In genomic region chr18:28032177-28032576, GRCh38 we compare ENCODE assay signal across 23 cellular contexts.
A peak's percentile ranks its signal among the peaks of the same experiment; 100 is the strongest.
DNase-seq lines count a peak whose midpoint lies in the region; ATAC-seq and TF ChIP-seq lines count a peak whose summit lies in the region.
"Had no signal": no experiment of that assay in that cellular context is flagged by ENCODE, and none has a peak within 500 bp of the region (broad histone marks: within the 10 kb centered on the region; RNA-seq: fewer than 3 reads in every experiment).

No MANE protein-coding gene starts in this region.

- peak overlapping the region; percentile 18; the same call in 1 of the 2 replicates for H3K4me3 ChIP-seq in PC-3 (ENCODE audit: low read length)

- H3K36me3 ChIP-seq in PC-3 (ENCODE audit: low read depth, low read length) = no peaks in the 10 kb centered on the region

- H3K9me2 ChIP-seq in PC-3 (replicated peaks; ENCODE audit: low read length) = no peaks in the 10 kb centered on the region
- H3K9me2 ChIP-seq: SK-N-SH had no signal

- H3K27me3 Mint-ChIP-seq in endothelial cell (ENCODE audit: unreplicated experiment) = peaks cover 1% of the 10 kb centered on the region

- POLR2A ChIA-PET in PC-3 (lab: Charles Lee; ENCODE audit: unreplicated experiment) = interaction anchor here (0.5 to 0.6 kb wide), 2 partner anchors 61 to 589 kb away, joined by 3 read pairs; no protein-coding TSS in a partner anchor

- no TSS peak for BruUV-seq in PC-3 (replicated peaks; lab: Mats Ljungman, UMichigan)

- no peaks in the 10 kb centered on the region for H3F3A ChIP-seq in PC-3 (ENCODE audit: low read length, unreplicated experiment)

- H3K27ac Mint-ChIP-seq in endothelial cell (ENCODE audit: unreplicated experiment) = peak overlapping the region; percentile 70
- H3K27ac Mint-ChIP-seq: CD8-positive, alpha-beta T cell had no signal

- ATAC-seq in PC-3 (peak; percentile 87), GM21786 (IDR thresholded peaks at IDR 0.05; ENCODE audit: unreplicated experiment) (no peak)
- ATAC-seq: CD8-positive, alpha-beta T cell had no signal

- H3K27me3 ChIP-seq in PC-3 (ENCODE audit: low read length) = no peaks in the 10 kb centered on the region

- H3K4me3 Mint-ChIP-seq in endothelial cell (ENCODE audit: unreplicated experiment) = no peak overlapping the region
- H3K4me3 Mint-ChIP-seq: CD8-positive, alpha-beta T cell had no signal

- H3K9ac ChIP-seq in PC-3 (ENCODE audit: low read length) = no peak overlapping the region
- H3K9ac ChIP-seq: SK-N-SH had no signal

- TF ChIP-seq CTCF in PC-3 (conservative IDR thresholded peaks at IDR 0.05; ENCODE audit: low read depth, low read length) (no peak), endothelial cell (IDR thresholded peaks at IDR 0.05; ENCODE audit: unreplicated experiment) (no peak)

- H3K9me3 ChIP-seq in PC-3 (ENCODE audit: low read length) = no peaks in the 10 kb centered on the region
- H3K9me3 ChIP-seq: SK-N-SH had no signal

- DNase-seq in ELR (ENCODE audit: low read depth) = peak; percentile 20
- DNase-seq in PC-3 = peak; percentile 61
- no peak for DNase-seq in endothelial cell (ENCODE audit: low spot score)
- peak; percentile 32 for DNase-seq in kidney tubule cell (ENCODE audit: low spot score)
- no peak for DNase-seq in activated CD4-positive, alpha-beta T cell treated with anti-CD3 and anti-CD28 coated beads, Interleukin-2, amount 50 U/mL, for 48 hours
- no peak for DNase-seq in cortex of kidney (lab: John Stamatoyannopoulos, UW)
- DNase-seq: ACHN; AML-193; C1 segment of cervical spinal cord; CD8-positive, alpha-beta T cell; Kasumi-1; MM.1S; NCI-H1048; NCI-H1436; NCI-H187 treated with DMSO at 0.1 percent for 48 hours; NCI-H2107; NCI-H446 treated with DMSO at 0.1 percent for 48 hours; NCI-H526 treated with DMSO at 0.1 percent for 48 hours; OCI-M1; RPMI8226; SHP77 treated with DMSO at 0.1 percent for 48 hours; SK-N-SH had no signal

- H3K4me1 Mint-ChIP-seq in endothelial cell (ENCODE audit: unreplicated experiment) = peaks cover 25% of the 10 kb centered on the region

- CTCF ChIA-PET in PC-3 (lab: Charles Lee) = no interaction called here

- H4K20me1 ChIP-seq in PC-3 (ENCODE audit: low read length) = no peaks in the 10 kb centered on the region

- peaks cover 17% of the 10 kb centered on the region for H3K4me1 ChIP-seq in PC-3 (ENCODE audit: insufficient read depth, low read length)

- peak overlapping the region; percentile 63 for H3K4me2 ChIP-seq in PC-3 (ENCODE audit: low read length)
- H3K4me2 ChIP-seq: SK-N-SH had no signal

- no peaks in the 10 kb centered on the region for H3K9me3 Mint-ChIP-seq in endothelial cell (ENCODE audit: unreplicated experiment)
- H3K9me3 Mint-ChIP-seq: CD8-positive, alpha-beta T cell had no signal

- intact Hi-C loops in PC-3 (cut with micrococcal nuclease) = no loop called here

- H3K36me3 Mint-ChIP-seq in endothelial cell (ENCODE audit: low read depth, unreplicated experiment) = no peaks in the 10 kb centered on the region
- H3K36me3 Mint-ChIP-seq: CD8-positive, alpha-beta T cell had no signal

- H3K79me2 ChIP-seq in PC-3 (ENCODE audit: low read length) = no peaks in the 10 kb centered on the region

- no peak overlapping the region for H2AFZ ChIP-seq in PC-3 (ENCODE audit: low read length)

- peak overlapping the region; percentile 29 for H3K27ac ChIP-seq in PC-3 (ENCODE audit: low read length)

Comparison
In these comparisons a context has a peak if more than half of its experiments do, and no peak if none do; other contexts are left out.
1. DNase-seq: peak in ELR (single experiment), PC-3 (single experiment) and kidney tubule cell (single experiment); none in endothelial cell (single experiment), activated CD4-positive, alpha-beta T cell treated with anti-CD3 and anti-CD28 coated beads, Interleukin-2, amount 50 U/mL, for 48 hours (0 of 2) and cortex of kidney (single experiment).